8 cellular contexts compared by ENCODE assay signal in the genomic region with DNA sequence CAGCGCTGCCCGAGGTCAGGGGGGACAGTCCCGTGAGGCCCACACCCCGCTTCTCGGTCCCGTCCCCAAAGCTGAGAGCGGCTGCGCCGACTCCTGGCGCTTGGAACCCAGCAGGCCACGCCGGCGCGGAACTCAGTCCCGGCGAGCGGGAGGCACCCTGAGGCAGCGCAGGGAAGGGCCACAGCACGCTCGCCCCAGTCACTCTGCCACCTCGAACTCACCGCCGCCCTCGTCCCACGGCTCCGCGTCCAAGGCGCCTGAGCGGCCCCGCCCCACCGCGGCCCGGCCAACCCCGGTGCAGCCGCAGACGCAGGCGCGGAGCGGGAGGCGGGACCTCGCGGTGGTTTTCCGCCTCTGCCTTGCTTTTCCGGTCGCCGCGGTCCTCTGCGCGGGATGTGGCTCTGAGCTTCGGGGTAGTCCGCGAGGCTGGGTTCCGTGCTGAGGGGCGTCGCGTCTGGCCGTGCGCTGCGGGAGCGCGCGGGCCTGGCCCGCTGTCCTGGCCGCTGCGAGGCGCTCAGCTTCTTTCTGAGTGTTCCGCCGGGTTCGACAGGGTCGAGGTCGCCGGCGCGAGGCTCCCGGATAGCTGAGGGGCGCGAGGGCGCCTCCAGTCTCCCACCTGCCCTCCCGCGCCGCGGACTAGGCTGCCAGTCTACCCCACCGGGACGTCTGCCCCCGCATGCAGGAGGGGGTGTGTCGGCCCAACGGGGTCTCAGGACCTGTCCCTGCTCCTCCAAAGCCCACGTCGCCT. TPM values are rescaled to one million over a fixed set of nuclear protein-coding genes. Genes with fewer than 3 reads are reported as not detected.
A peak's percentile ranks its signal among the peaks of the same experiment; 100 is the strongest.
DNase-seq lines count a peak whose midpoint lies in the region; ATAC-seq and TF ChIP-seq lines count a peak whose summit lies in the region.

A gene with protein sequence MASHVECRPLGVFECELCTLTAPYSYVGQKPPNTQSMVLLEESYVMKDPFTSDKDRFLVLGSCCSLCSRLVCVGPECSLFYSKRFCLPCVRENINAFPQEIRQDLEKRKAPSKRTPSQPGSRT (minus strand): TSS at position 259 of the 748 bp plus-strand sequence. CDS start 2,009 bp downstream, outside the sequence.

- H3K27me3 ChIP-seq in ACC112 (ENCODE audit: insufficient read depth, low read length) = no peaks in the 10 kb centered on the region

- CTCF ChIA-PET in WTC11 (lab: Charles Lee) = interaction anchor here (0.6 to 3.6 kb wide), 7 partner anchors 12 to 244 kb away, joined by 3 to 25 read pairs (median 6); partner anchors contain the start of genes GTSE1, PKDREJ and TTC38

- no peaks in the 10 kb centered on the region for H3K36me3 ChIP-seq in ACC112 (ENCODE audit: insufficient read depth, low read length)

- H3K9me3 Mint-ChIP-seq in WTC11 = no peaks in the 10 kb centered on the region

- peaks cover 9% of the 10 kb centered on the region for H3K27me3 Mint-ChIP-seq in WTC11 (ENCODE audit: low read depth)

- H3K4me1 ChIP-seq in ACC112 (ENCODE audit: control insufficient read depth, insufficient read depth, low read length, unreplicated experiment) = peaks cover 13% of the 10 kb centered on the region

- no peak for TF ChIP-seq CTCF in WTC11 (IDR thresholded peaks at IDR 0.05)

- no peak within 1 kb of the TSS for H3K27ac Mint-ChIP-seq in WTC11

- ATAC-seq in GM18519 (IDR thresholded peaks at IDR 0.05; ENCODE audit: low FRiP score, unreplicated experiment) (peak; percentile 48), HG03045 (IDR thresholded peaks at IDR 0.05; ENCODE audit: unreplicated experiment) (peak; percentile 76), WTC11 (peak; percentile 89)

- peaks cover 11% of the 10 kb centered on the region for H3K79me2 ChIP-seq in ACC112 (ENCODE audit: control insufficient read depth, insufficient read depth, low read length, unreplicated experiment)

- no peak within 1 kb of the TSS for H2AFZ ChIP-seq in ACC112 (ENCODE audit: low read length, unreplicated experiment)

- peaks cover 13% of the 10 kb centered on the region for H3K4me1 Mint-ChIP-seq in WTC11

- H3K36me3 Mint-ChIP-seq in WTC11 = no peaks in the 10 kb centered on the region

- peak within 1 kb of the TSS; percentile 84 for H3K4me3 ChIP-seq in ACC112 (ENCODE audit: low read depth, low read length)

- POLR2A ChIA-PET in WTC11 (lab: Charles Lee) = interaction anchor here (1.4 kb wide), 1 partner anchor 13 kb away, joined by 4 read pairs; the partner anchor contains the start of gene PKDREJ

- H3K4me3 Mint-ChIP-seq in WTC11 = peak within 1 kb of the TSS; percentile 71

- H3K27ac ChIP-seq in ACC112 (ENCODE audit: low read depth, low read length) (no peak within 1 kb of the TSS), caudate nucleus (ENCODE audit: low read depth, low read length) (peak within 1 kb of the TSS; percentile 86)

- peak; percentile 88 for DNase-seq in NCI-H2171 (lab: John Stamatoyannopoulos, UW)
- peak; percentile 85 for DNase-seq in WTC11 (ENCODE audit: low spot score)
- peak in 60 of 61 donors; percentile 12 to 93 (median 84) for DNase-seq in caudate nucleus (lab: John Stamatoyannopoulos, UW)
- DNase-seq in inferior parietal cortex (ENCODE audit: extremely low spot score) = peak; percentile 86
- DNase-seq in stimulated activated CD4-positive, alpha-beta T cell treated with anti-CD3 and anti-CD28 coated beads, Interleukin-12 subunit alpha, Interleukin-12 subunit beta, amount 100 ng/mL, for 24 hours (ENCODE audit: low read depth in 2 of 2) = peak; percentile 83 to 89

TF ChIP-seq in WTC11, 78 proteins besides CTCF, POLR2A, EP300 and RAD21 (continues in another document):
- TF ChIP-seq, protein P1, sequence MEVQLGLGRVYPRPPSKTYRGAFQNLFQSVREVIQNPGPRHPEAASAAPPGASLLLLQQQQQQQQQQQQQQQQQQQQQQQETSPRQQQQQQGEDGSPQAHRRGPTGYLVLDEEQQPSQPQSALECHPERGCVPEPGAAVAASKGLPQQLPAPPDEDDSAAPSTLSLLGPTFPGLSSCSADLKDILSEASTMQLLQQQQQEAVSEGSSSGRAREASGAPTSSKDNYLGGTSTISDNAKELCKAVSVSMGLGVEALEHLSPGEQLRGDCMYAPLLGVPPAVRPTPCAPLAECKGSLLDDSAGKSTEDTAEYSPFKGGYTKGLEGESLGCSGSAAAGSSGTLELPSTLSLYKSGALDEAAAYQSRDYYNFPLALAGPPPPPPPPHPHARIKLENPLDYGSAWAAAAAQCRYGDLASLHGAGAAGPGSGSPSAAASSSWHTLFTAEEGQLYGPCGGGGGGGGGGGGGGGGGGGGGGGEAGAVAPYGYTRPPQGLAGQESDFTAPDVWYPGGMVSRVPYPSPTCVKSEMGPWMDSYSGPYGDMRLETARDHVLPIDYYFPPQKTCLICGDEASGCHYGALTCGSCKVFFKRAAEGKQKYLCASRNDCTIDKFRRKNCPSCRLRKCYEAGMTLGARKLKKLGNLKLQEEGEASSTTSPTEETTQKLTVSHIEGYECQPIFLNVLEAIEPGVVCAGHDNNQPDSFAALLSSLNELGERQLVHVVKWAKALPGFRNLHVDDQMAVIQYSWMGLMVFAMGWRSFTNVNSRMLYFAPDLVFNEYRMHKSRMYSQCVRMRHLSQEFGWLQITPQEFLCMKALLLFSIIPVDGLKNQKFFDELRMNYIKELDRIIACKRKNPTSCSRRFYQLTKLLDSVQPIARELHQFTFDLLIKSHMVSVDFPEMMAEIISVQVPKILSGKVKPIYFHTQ (CRISPR knock-in tag; IDR thresholded peaks at IDR 0.05) = no peak
- TF ChIP-seq ZNF232 (CRISPR knock-in tag; IDR thresholded peaks at IDR 0.05) (peak; percentile 88; the same call in 1 of the 2 replicates), CDX4 (CRISPR knock-in tag; IDR thresholded peaks at IDR 0.05; ENCODE audit: borderline replicate concordance) (no peak), NFYB (CRISPR knock-in tag; conservative IDR thresholded peaks at IDR 0.05; ENCODE audit: low read depth) (peak; percentile 52), IRF1 (CRISPR knock-in tag; IDR thresholded peaks at IDR 0.05) (peak; percentile 77; the same call in 1 of the 2 replicates), ATF3 (CRISPR knock-in tag; conservative IDR thresholded peaks at IDR 0.05) (no peak), FOXK1 (CRISPR knock-in tag; IDR thresholded peaks at IDR 0.05) (peak; percentile 92), HMGA2 (CRISPR knock-in tag; IDR thresholded peaks at IDR 0.05) (no peak), TCF7 (CRISPR knock-in tag; IDR thresholded peaks at IDR 0.05; ENCODE audit: low read depth) (0 out of 2 replicates have a peak, but pooled peaks have one; percentile 89), RELA (CRISPR knock-in tag; IDR thresholded peaks at IDR 0.05; ENCODE audit: borderline replicate concordance) (peak; percentile 84), GTF2I (CRISPR knock-in tag; conservative IDR thresholded peaks at IDR 0.05) (no peak), TP53 (CRISPR knock-in tag; IDR thresholded peaks at IDR 0.05) (peak; percentile 95), ETV6 (CRISPR knock-in tag; IDR thresholded peaks at IDR 0.05) (peak; percentile 96)
- TF ChIP-seq, protein P2, sequence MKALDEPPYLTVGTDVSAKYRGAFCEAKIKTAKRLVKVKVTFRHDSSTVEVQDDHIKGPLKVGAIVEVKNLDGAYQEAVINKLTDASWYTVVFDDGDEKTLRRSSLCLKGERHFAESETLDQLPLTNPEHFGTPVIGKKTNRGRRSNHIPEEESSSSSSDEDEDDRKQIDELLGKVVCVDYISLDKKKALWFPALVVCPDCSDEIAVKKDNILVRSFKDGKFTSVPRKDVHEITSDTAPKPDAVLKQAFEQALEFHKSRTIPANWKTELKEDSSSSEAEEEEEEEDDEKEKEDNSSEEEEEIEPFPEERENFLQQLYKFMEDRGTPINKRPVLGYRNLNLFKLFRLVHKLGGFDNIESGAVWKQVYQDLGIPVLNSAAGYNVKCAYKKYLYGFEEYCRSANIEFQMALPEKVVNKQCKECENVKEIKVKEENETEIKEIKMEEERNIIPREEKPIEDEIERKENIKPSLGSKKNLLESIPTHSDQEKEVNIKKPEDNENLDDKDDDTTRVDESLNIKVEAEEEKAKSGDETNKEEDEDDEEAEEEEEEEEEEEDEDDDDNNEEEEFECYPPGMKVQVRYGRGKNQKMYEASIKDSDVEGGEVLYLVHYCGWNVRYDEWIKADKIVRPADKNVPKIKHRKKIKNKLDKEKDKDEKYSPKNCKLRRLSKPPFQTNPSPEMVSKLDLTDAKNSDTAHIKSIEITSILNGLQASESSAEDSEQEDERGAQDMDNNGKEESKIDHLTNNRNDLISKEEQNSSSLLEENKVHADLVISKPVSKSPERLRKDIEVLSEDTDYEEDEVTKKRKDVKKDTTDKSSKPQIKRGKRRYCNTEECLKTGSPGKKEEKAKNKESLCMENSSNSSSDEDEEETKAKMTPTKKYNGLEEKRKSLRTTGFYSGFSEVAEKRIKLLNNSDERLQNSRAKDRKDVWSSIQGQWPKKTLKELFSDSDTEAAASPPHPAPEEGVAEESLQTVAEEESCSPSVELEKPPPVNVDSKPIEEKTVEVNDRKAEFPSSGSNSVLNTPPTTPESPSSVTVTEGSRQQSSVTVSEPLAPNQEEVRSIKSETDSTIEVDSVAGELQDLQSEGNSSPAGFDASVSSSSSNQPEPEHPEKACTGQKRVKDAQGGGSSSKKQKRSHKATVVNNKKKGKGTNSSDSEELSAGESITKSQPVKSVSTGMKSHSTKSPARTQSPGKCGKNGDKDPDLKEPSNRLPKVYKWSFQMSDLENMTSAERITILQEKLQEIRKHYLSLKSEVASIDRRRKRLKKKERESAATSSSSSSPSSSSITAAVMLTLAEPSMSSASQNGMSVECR (CRISPR knock-in tag; IDR thresholded peaks at IDR 0.05; ENCODE audit: borderline replicate concordance) = peak; percentile 97

RNA-seq across cellular contexts. Expression of the gene that starts here (rescaled TPM):
- total RNA-seq in WTC11 (2021) = 11.3 to 11.7 TPM (median 11.5 TPM) in 3 replicates
